Comparison of ENCODE assay signal across 8 cellular contexts in the genomic region with DNA sequence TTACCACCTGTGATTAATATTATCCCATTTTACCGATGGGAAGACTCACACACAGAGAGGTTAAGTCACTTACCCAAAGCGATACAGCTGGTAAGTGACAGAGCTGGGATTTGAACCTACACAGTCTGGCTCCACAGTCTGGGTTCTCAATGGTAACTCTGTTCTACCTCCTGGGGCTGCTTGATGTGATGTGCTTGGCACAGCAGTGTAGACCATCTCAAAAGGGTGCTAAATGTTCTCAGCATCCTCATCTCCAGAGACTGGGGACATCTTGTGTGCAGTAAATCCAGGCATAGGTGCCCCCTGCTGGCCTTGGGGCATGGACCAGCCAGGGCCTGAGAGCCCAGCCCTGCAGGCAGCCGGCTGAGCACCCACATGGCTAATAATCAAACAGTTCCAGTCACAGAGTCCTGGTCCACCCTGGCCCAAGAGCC. TPM values are rescaled to one million over a fixed set of nuclear protein-coding genes. Genes with fewer than 3 reads are reported as not detected.
DNase-seq lines count a peak whose midpoint lies in the region; ATAC-seq and TF ChIP-seq lines count a peak whose summit lies in the region.

No MANE protein-coding gene starts in this region.

- peak; percentile 89 for ATAC-seq in left colon
- ATAC-seq in stimulated activated naive B cell treated with anti-CD40 and anti-IgM and Interleukin-4, amounts not matched to agents 10 μg/mL and 1 μg/mL and 100 μg/mL, for 72 hours (replicated peaks), result peak; percentile 79 to 85
- ATAC-seq in HG02678 (IDR thresholded peaks at IDR 0.05; ENCODE audit: unreplicated experiment), result no peak

- TF ChIP-seq EP300 in SK-N-SH (IDR thresholded peaks at IDR 0.05; ENCODE audit: borderline replicate concordance in 1 of 2, low read depth in 1 of 2, low read length in 1 of 2), result no peak

- TF ChIP-seq CTCF in HFFc6 (IDR thresholded peaks at IDR 0.05), result peak; percentile 85
- TF ChIP-seq CTCF in SK-N-SH (IDR thresholded peaks at IDR 0.05), result peak; percentile 69
- peak; percentile 87 for TF ChIP-seq CTCF in brain microvascular endothelial cell (IDR thresholded peaks at IDR 0.05; ENCODE audit: low read depth, low read length, missing control alignments)

- CTCF ChIA-PET in SK-N-SH (lab: Yijun Ruan, JAX), result interaction anchor here (0.7 to 1.5 kb wide), 3 partner anchors 9 to 129 kb away, joined by 3 to 5 read pairs (median 3); no protein-coding TSS in a partner anchor

- H3K36me3 Mint-ChIP-seq in HFFc6 (ENCODE audit: low read depth), result no peaks in the 10 kb centered on the region
- no peaks in the 10 kb centered on the region for H3K36me3 Mint-ChIP-seq in stimulated activated naive B cell treated with anti-CD40 and anti-IgM and Interleukin-4, amounts not matched to agents 10 μg/mL and 1 μg/mL and 100 μg/mL, for 72 hours

- H3K4me3 ChIP-seq in SK-N-SH (ENCODE audit: low read depth in 2 of 2, low read length in 1 of 2) (no peak overlapping the region; a peak in 1 of 4 replicates), brain microvascular endothelial cell (ENCODE audit: low read depth, low read length) (no peak overlapping the region)

- 100% methylated on average over 1 of the region's 3 CpGs for WGBS in SK-N-SH (ENCODE audit: low lambda C conversion rate)

- H3K27ac Mint-ChIP-seq in HFFc6, result no peak overlapping the region
- no peak overlapping the region for H3K27ac Mint-ChIP-seq in stimulated activated naive B cell treated with anti-CD40 and anti-IgM and Interleukin-4, amounts not matched to agents 10 μg/mL and 1 μg/mL and 100 μg/mL, for 72 hours

- H3K4me1 Mint-ChIP-seq in HFFc6 (ENCODE audit: low read depth), result no peaks in the 10 kb centered on the region
- peaks cover 6 to 9% of the 10 kb centered on the region in 2 donors for H3K4me1 Mint-ChIP-seq in stimulated activated naive B cell treated with anti-CD40 and anti-IgM and Interleukin-4, amounts not matched to agents 10 μg/mL and 1 μg/mL and 100 μg/mL, for 72 hours

- H3K4me1 ChIP-seq in SK-N-SH (ENCODE audit: control insufficient read depth in 1 of 2, insufficient read depth in 2 of 2, low read depth in 1 of 2, low read length in 1 of 2), result peaks cover 0 to 7% of the 10 kb centered on the region in 2 experiments; a peak in 1 of 4 replicates

- no peak overlapping the region for H3K27ac ChIP-seq in SK-N-SH (ENCODE audit: low read depth in 2 of 2, low read length in 1 of 2)
- H3K27ac ChIP-seq in brain microvascular endothelial cell, result no peak overlapping the region

- H3F3A ChIP-seq in SK-N-SH (replicated peaks; ENCODE audit: insufficient read depth), result no peaks in the 10 kb centered on the region

- H3K9me2 ChIP-seq in SK-N-SH, result no peaks in the 10 kb centered on the region

- no peaks in the 10 kb centered on the region for H3K79me2 ChIP-seq in SK-N-SH (ENCODE audit: insufficient read depth)

- peak; percentile 54 for TF ChIP-seq RAD21 in SK-N-SH (IDR thresholded peaks at IDR 0.05; ENCODE audit: low read length)

- in situ Hi-C loops in Caki2 (cut with HindIII; ENCODE audit: low pct_unique_long_range_greater_than_20kb, low sequenced_read_pairs) (no loop called here), brain microvascular endothelial cell (cut with HindIII; ENCODE audit: low pct_ligation_motif_present, low sequenced_read_pairs) (no loop called here)

- POLR2A ChIA-PET in SK-N-SH (lab: Yijun Ruan, JAX), result no interaction called here

- H3K27me3 ChIP-seq in SK-N-SH (ENCODE audit: insufficient read depth) (peaks cover 8% of the 10 kb centered on the region), brain microvascular endothelial cell (replicated peaks) (peaks cover 6% of the 10 kb centered on the region)

- H2AFZ ChIP-seq in SK-N-SH (ENCODE audit: low read depth), result no peak overlapping the region

- H3K36me3 ChIP-seq in SK-N-SH (replicated peaks in 1 of 2; ENCODE audit: control insufficient read depth in 1 of 2, insufficient read depth in 2 of 2, low read length in 1 of 2), result no peaks in the 10 kb centered on the region
- H3K36me3 ChIP-seq in brain microvascular endothelial cell (replicated peaks), result no peaks in the 10 kb centered on the region

- no peaks in the 10 kb centered on the region for H4K20me1 ChIP-seq in SK-N-SH (ENCODE audit: insufficient read depth)

- no peak overlapping the region for H3K9ac ChIP-seq in SK-N-SH

- peaks cover 34% of the 10 kb centered on the region for H3K27me3 Mint-ChIP-seq in HFFc6 (ENCODE audit: insufficient read depth)
- no peaks in the 10 kb centered on the region for H3K27me3 Mint-ChIP-seq in stimulated activated naive B cell treated with anti-CD40 and anti-IgM and Interleukin-4, amounts not matched to agents 10 μg/mL and 1 μg/mL and 100 μg/mL, for 72 hours

- H3K9me3 Mint-ChIP-seq in HFFc6, result no peaks in the 10 kb centered on the region
- no peaks in the 10 kb centered on the region for H3K9me3 Mint-ChIP-seq in stimulated activated naive B cell treated with anti-CD40 and anti-IgM and Interleukin-4, amounts not matched to agents 10 μg/mL and 1 μg/mL and 100 μg/mL, for 72 hours

- H3K4me3 Mint-ChIP-seq in HFFc6, result no peak overlapping the region
- no peak overlapping the region for H3K4me3 Mint-ChIP-seq in stimulated activated naive B cell treated with anti-CD40 and anti-IgM and Interleukin-4, amounts not matched to agents 10 μg/mL and 1 μg/mL and 100 μg/mL, for 72 hours

- no peak overlapping the region for H3K4me2 ChIP-seq in SK-N-SH

- H3K9me3 ChIP-seq in SK-N-SH, result no peaks in the 10 kb centered on the region

- intact Hi-C loops in left colon (cut with DNase I, micrococcal nuclease), result no loop called here

- DNase-seq in Caki2 (ENCODE audit: low read depth) (peak; percentile 28), HFFc6 (peak; percentile 47), SK-N-SH (peak; percentile 65), brain microvascular endothelial cell (peak; percentile 60), left colon (peak; percentile 37 to 72), retina (no peak)
- DNase-seq in stimulated activated naive B cell treated with anti-CD40 and anti-IgM and Interleukin-4, amounts not matched to agents 10 μg/mL and 1 μg/mL and 100 μg/mL, for 72 hours, result peak; percentile 34

TF ChIP-seq in SK-N-SH, 30 proteins besides CTCF, POLR2A, EP300 and RAD21:
- TF ChIP-seq FOXJ3 (CRISPR knock-in tag; IDR thresholded peaks at IDR 0.05), result no peak
- no peak for TF ChIP-seq TEAD4 (IDR thresholded peaks at IDR 0.05; ENCODE audit: borderline replicate concordance, insufficient read depth)
- peak; percentile 79 for TF ChIP-seq SMC3 (IDR thresholded peaks at IDR 0.05; ENCODE audit: low read depth, low read length)
- no peak for TF ChIP-seq SIN3A (IDR thresholded peaks at IDR 0.05; ENCODE audit: borderline replicate concordance, low read depth, low read length)

RNA-seq across cellular contexts. Expression of gene KATNB1, which starts 15.4 kb away (rescaled TPM):
- 22.8 and 42.3 TPM in 2 replicates for total RNA-seq in Caki2 (2014; rRNA removed; shearing (Covaris generic); ENCODE audit: low replicate concordance)
- total RNA-seq in HFFc6 (2021; fragmentation: NEBNext Ultra II Directional; extraction: Animal tissue kit (Norgen Biotek cat#: 25700)), result 10 to 100 TPM; 20.4 to 22.1 (median 21.6) TPM
- 39.2 and 43.7 TPM in 2 replicates for polyA plus RNA-seq in SK-N-SH (2012; rRNA removed)
- polyA plus RNA-seq in SK-N-SH (2012; cell fraction: cytosol; rRNA removed), result 12.0 and 20.7 TPM in 2 replicates
- polyA plus RNA-seq in SK-N-SH (2012; cell fraction: nucleus; rRNA removed), result 158 and 170 TPM in 2 replicates
- 10 to 100 TPM; 17.2 to 18.1 TPM for total RNA-seq in left colon

RNA-seq across cellular contexts. Expression of gene DRC7, which starts 25.6 kb away (rescaled TPM):
- 0.35 TPM in 1 of 2 replicates, not detected in the other for total RNA-seq in Caki2 (2014; rRNA removed; shearing (Covaris generic); ENCODE audit: low replicate concordance)
- not detected for total RNA-seq in HFFc6 (2021; fragmentation: NEBNext Ultra II Directional; extraction: Animal tissue kit (Norgen Biotek cat#: 25700))
- polyA plus RNA-seq in SK-N-SH (2012; rRNA removed), result 0.58 and 0.94 TPM in 2 replicates
- polyA plus RNA-seq in SK-N-SH (2012; cell fraction: cytosol; rRNA removed), result 0.60 and 0.84 TPM in 2 replicates
- 1.2 and 2.2 TPM in 2 replicates for polyA plus RNA-seq in SK-N-SH (2012; cell fraction: nucleus; rRNA removed)
- total RNA-seq in left colon, result not detected

RNA-seq across cellular contexts. Expression of gene ADGRG3, which starts 52.1 kb away (rescaled TPM):
- not detected in 2 replicates for total RNA-seq in Caki2 (2014; rRNA removed; shearing (Covaris generic); ENCODE audit: low replicate concordance)
- total RNA-seq in HFFc6 (2021; fragmentation: NEBNext Ultra II Directional; extraction: Animal tissue kit (Norgen Biotek cat#: 25700)), result not detected
- not detected in 2 replicates for polyA plus RNA-seq in SK-N-SH (2012; rRNA removed)
- not detected in 2 replicates for polyA plus RNA-seq in SK-N-SH (2012; cell fraction: cytosol; rRNA removed)
- polyA plus RNA-seq in SK-N-SH (2012; cell fraction: nucleus; rRNA removed), result not detected in 2 replicates
- 1 to 10 TPM in 1 of 2 donors, under 1 TPM in 1; 0.98 to 1.4 TPM for total RNA-seq in left colon
